Comparison of ENCODE assay signal across 21 cellular contexts in genomic region chr1:18960409-18960808, GRCh38. TPM values are rescaled to one million over a fixed set of nuclear protein-coding genes. Genes with fewer than 3 reads are reported as not detected.
A peak's percentile ranks its signal among the peaks of the same experiment; 100 is the strongest.
DNase-seq lines count a peak whose midpoint lies in the region; ATAC-seq and TF ChIP-seq lines count a peak whose summit lies in the region.
"Had no signal": no experiment of that assay in that cellular context is flagged by ENCODE, and none has a peak within 500 bp of the region (broad histone marks: within the 10 kb centered on the region; RNA-seq: fewer than 3 reads in every experiment).

No MANE protein-coding gene starts in this region.

- no peak overlapping the region for H3K4me3 ChIP-seq in subcutaneous abdominal adipose tissue (ENCODE audit: low read depth in 1 of 5, low read length in 5 of 5)
- H3K4me3 ChIP-seq: K562, MG63 had no signal

- ATAC-seq in central memory CD8-positive, alpha-beta T cell (replicated peaks; ENCODE audit: extremely low read depth, poor library complexity, severe bottlenecking): no peak
- ATAC-seq in foreskin keratinocyte: no peak
- ATAC-seq in GM18502 (IDR thresholded peaks at IDR 0.05; ENCODE audit: poor library complexity, unreplicated experiment): no peak
- no peak for ATAC-seq in GM18909 (IDR thresholded peaks at IDR 0.05; ENCODE audit: poor library complexity, unreplicated experiment)
- ATAC-seq: K562, Right ventricle myocardium inferior had no signal

- peaks cover 15% of the 10 kb centered on the region for H3K4me1 Mint-ChIP-seq in central memory CD8-positive, alpha-beta T cell
- peaks cover 7% of the 10 kb centered on the region for H3K4me1 Mint-ChIP-seq in nephron

- TF ChIP-seq CTCF in nephron (IDR thresholded peaks at IDR 0.05; ENCODE audit: unreplicated experiment in 3 of 3) (no peak), foreskin keratinocyte (conservative IDR thresholded peaks at IDR 0.05) (no peak)

- H3K4me1 ChIP-seq in subcutaneous abdominal adipose tissue (ENCODE audit: control insufficient read depth in 5 of 5, insufficient read depth in 5 of 5, low read length in 5 of 5): peaks cover 0 to 50% (median 43%) of the 10 kb centered on the region in 5 donors
- peaks cover 11% of the 10 kb centered on the region for H3K4me1 ChIP-seq in foreskin keratinocyte

- peak; percentile 47 for DNase-seq in activated effector memory CD4-positive, alpha-beta T cell treated with anti-CD3 and anti-CD28 coated beads, Interleukin-2, amount 50 U/mL, for 16 hours
- DNase-seq in activated effector memory CD4-positive, alpha-beta T cell treated with Interleukin-2 at 50 U/mL for 16 hours: no peak
- DNase-seq in central memory CD8-positive, alpha-beta T cell (ENCODE audit: low spot score in 2 of 2): no peak
- no peak for DNase-seq in foreskin keratinocyte
- DNase-seq: 8988T; AML-193; C1 segment of cervical spinal cord; Calu3; CD8-positive, alpha-beta memory T cell; DMS153; MG63; NCI-H1417; NCI-H1694 treated with DMSO at 0.1 percent for 48 hours; NCI-H446; NCI-H526 had no signal

- peak overlapping the region in 1 of 5 donors; percentile 2 for H3K9ac ChIP-seq in subcutaneous abdominal adipose tissue (ENCODE audit: low read length in 5 of 5)

- peaks cover 14% of the 10 kb centered on the region for H3K36me3 Mint-ChIP-seq in central memory CD8-positive, alpha-beta T cell (ENCODE audit: insufficient read depth)
- no peaks in the 10 kb centered on the region for H3K36me3 Mint-ChIP-seq in nephron (ENCODE audit: low read depth)

- no peaks in the 10 kb centered on the region for H3K9me3 Mint-ChIP-seq in central memory CD8-positive, alpha-beta T cell
- H3K9me3 Mint-ChIP-seq in nephron: no peaks in the 10 kb centered on the region
- H3K9me3 Mint-ChIP-seq: CD8-positive, alpha-beta memory T cell had no signal

- H3K27ac ChIP-seq in subcutaneous abdominal adipose tissue (ENCODE audit: low read depth, low read length) (peak overlapping the region; percentile 64), foreskin keratinocyte (no peak overlapping the region)

- no peaks in the 10 kb centered on the region for H3K36me3 ChIP-seq in subcutaneous abdominal adipose tissue (ENCODE audit: control insufficient read depth in 5 of 5, insufficient read depth in 5 of 5, low read length in 5 of 5)
- H3K36me3 ChIP-seq: MG63 had no signal

- peaks cover 4% of the 10 kb centered on the region for H3K27me3 Mint-ChIP-seq in central memory CD8-positive, alpha-beta T cell
- H3K27me3 Mint-ChIP-seq in nephron (ENCODE audit: low read depth): peaks cover 59% of the 10 kb centered on the region

- H3K4me3 Mint-ChIP-seq in central memory CD8-positive, alpha-beta T cell: no peak overlapping the region
- peak overlapping the region in 2 of 3 experiments; percentile 58 to 68 for H3K4me3 Mint-ChIP-seq in nephron

- H3K27me3 ChIP-seq in subcutaneous abdominal adipose tissue (ENCODE audit: control insufficient read depth in 5 of 5, insufficient read depth in 4 of 5, low read length in 5 of 5) (no peaks in the 10 kb centered on the region), foreskin keratinocyte (no peaks in the 10 kb centered on the region)
- H3K27me3 ChIP-seq: MG63 had no signal

- H3K9me3 ChIP-seq in subcutaneous abdominal adipose tissue (ENCODE audit: control insufficient read depth in 5 of 5, low read length in 5 of 5): no peaks in the 10 kb centered on the region
- H3K9me3 ChIP-seq: MG63 had no signal

- H3K27ac Mint-ChIP-seq in central memory CD8-positive, alpha-beta T cell (ENCODE audit: low read depth): peak overlapping the region; percentile 33
- peak overlapping the region in 1 of 3 experiments; percentile 32 for H3K27ac Mint-ChIP-seq in nephron

RNA-seq across cellular contexts. Expression of gene IFFO2, which starts 3.9 kb away (rescaled TPM):
- total RNA-seq in foreskin keratinocyte: 47.5 and 57.3 TPM in 2 replicates
- 18.3 and 23.6 TPM in 2 replicates for polyA plus RNA-seq in foreskin keratinocyte

RNA-seq across cellular contexts. Expression of gene ALDH4A1, which starts 58.1 kb away (rescaled TPM):
- 26.7 and 33.2 TPM in 2 replicates for total RNA-seq in foreskin keratinocyte
- polyA plus RNA-seq in foreskin keratinocyte: 26.3 and 32.6 TPM in 2 replicates
